8 cellular contexts compared by ENCODE assay signal in genomic region chr15:83064859-83065258, GRCh38. TPM values are rescaled to one million over a fixed set of nuclear protein-coding genes. Genes with fewer than 3 reads are reported as not detected.
A peak's percentile ranks its signal among the peaks of the same experiment; 100 is the strongest.
DNase-seq lines count a peak whose midpoint lies in the region; ATAC-seq and TF ChIP-seq lines count a peak whose summit lies in the region.

No MANE protein-coding gene starts in this region.

- H3K36me3 ChIP-seq in right atrium auricular region (no peaks in the 10 kb centered on the region), vagina (no peaks in the 10 kb centered on the region)

- DNase-seq in right atrium auricular region (ENCODE audit: low spot score) (no peak), Right ventricle myocardium superior (no peak), vagina (ENCODE audit: extremely low spot score in 2 of 2) (no peak), SKM-1 (lab: John Stamatoyannopoulos, UW; ENCODE audit: unreplicated experiment) (no peak)

- H3K27ac ChIP-seq in right atrium auricular region (peak overlapping the region; percentile 31 to 96), vagina (no peak overlapping the region)

- no peaks in the 10 kb centered on the region for H3K27me3 ChIP-seq in right atrium auricular region
- no peaks in the 10 kb centered on the region for H3K27me3 ChIP-seq in vagina

- TF ChIP-seq POLR2A in vagina (IDR thresholded peaks at IDR 0.05) = no peak

- intact Hi-C loops in Right ventricle myocardium superior (cut with DNase I) = no loop called here
- intact Hi-C loops in vagina (cut with DNase I) = no loop called here

- no peak for ATAC-seq in Right ventricle myocardium superior (ENCODE audit: poor library complexity)
- no peak for ATAC-seq in HG03045 (IDR thresholded peaks at IDR 0.05; ENCODE audit: unreplicated experiment)
- ATAC-seq in GM18498 (IDR thresholded peaks at IDR 0.05; ENCODE audit: unreplicated experiment) = no peak

- TF ChIP-seq CTCF in right atrium auricular region (IDR thresholded peaks at IDR 0.05) (no peak), WI38 (IDR thresholded peaks at IDR 0.05; ENCODE audit: low read depth, low read length) (no peak), vagina (IDR thresholded peaks at IDR 0.05) (no peak)

- H3K9me3 ChIP-seq in right atrium auricular region (no peaks in the 10 kb centered on the region), vagina (no peaks in the 10 kb centered on the region)

- H3K4me1 ChIP-seq in right atrium auricular region (peaks cover 0 to 56% of the 10 kb centered on the region in 2 donors), vagina (peaks cover 61% of the 10 kb centered on the region)

- H3K4me3 ChIP-seq in right atrium auricular region (peak overlapping the region; percentile 66 to 87), WI38 (ENCODE audit: low read depth, low read length) (peak overlapping the region; percentile 82), iPS-11a (ENCODE audit: low read depth, low read length) (peak overlapping the region; percentile 17), vagina (peak overlapping the region; percentile 7 to 86)

RNA-seq across cellular contexts. Expression of gene BTBD1, which starts 2.2 kb away (rescaled TPM):
- total RNA-seq in right atrium auricular region (100 to 1,000 TPM; 116 to 206 TPM), Right ventricle myocardium superior (158 TPM), vagina (51.3 TPM)

RNA-seq across cellular contexts. Expression of gene TM6SF1, which starts 42.6 kb away (rescaled TPM):
- total RNA-seq in right atrium auricular region (10 to 100 TPM in 1 of 2 donors, 1 to 10 TPM in 1; 7.3 to 30.2 TPM), Right ventricle myocardium superior (6.8 TPM), vagina (3.9 TPM)

RNA-seq across cellular contexts. Expression of gene C15orf40, which starts 53.4 kb away (rescaled TPM):
- total RNA-seq in right atrium auricular region (1 to 10 TPM; 5.9 to 9.4 TPM), Right ventricle myocardium superior (11.2 TPM), vagina (6.9 TPM)

Comparison
In these comparisons a context has a peak if more than half of its experiments do, and no peak if none do; other contexts are left out.
1. H3K4me3 ChIP-seq: peak in every context shown above with its lines; median percentile 82 in WI38; 76 in right atrium auricular region; 46 in vagina; 17 in iPS-11a.